1 cellular context compared by ENCODE assay signal in the genomic region with DNA sequence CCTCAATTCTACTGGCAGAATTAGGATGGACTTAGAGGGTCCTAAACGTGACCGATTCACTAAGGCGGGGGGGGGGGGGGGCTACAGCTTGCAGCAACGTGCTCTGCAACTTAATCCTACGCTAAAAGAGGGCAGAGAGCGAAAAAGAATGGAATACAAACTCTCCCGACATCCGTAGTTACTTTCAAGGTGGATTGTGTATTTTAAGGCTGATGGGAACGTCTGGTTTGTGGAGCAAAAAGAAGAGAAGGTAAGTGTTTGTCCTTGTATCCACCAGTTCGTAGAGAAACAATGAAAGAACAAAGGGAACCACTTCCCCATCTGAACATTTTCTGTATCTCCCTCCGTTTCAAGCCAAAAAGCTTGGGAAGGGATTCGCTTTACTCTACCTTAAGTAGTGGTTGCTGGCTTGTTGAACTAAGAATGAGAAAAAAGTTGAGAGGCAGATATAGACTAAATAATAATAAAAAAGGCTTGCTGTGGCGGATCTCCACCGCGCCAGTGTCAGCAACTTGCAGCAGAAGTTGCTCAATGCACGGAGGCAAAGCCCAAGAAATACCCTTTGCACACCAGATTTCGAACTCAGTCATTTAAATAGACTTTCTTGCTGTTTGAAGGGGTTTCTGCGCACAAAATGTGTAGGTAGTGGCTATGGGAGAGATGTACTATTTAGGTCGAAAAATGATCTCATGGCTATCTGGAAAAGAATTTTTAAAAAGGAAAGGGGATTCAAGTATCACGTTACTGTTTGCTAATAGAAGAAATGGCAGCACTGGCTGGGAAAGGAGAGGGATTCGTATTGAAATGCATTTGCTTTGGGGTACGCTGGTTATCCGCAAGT.
TF ChIP-seq lines count a peak whose summit lies in the region.

No MANE protein-coding gene starts in this region.

TF ChIP-seq in HepG2, 621 proteins besides CTCF, POLR2A, EP300 and RAD21 (continues in another document):
- TF ChIP-seq ETV6 (CRISPR knock-in tag; conservative IDR thresholded peaks at IDR 0.05) (no peak), ZFP36L1 (CRISPR knock-in tag; IDR thresholded peaks at IDR 0.05) (no peak), RFXANK (CRISPR knock-in tag; IDR thresholded peaks at IDR 0.05) (no peak), ZNF768 (CRISPR knock-in tag; IDR thresholded peaks at IDR 0.05) (no peak), FOXC1 (CRISPR knock-in tag; IDR thresholded peaks at IDR 0.05; ENCODE audit: borderline replicate concordance) (peak; percentile 5; the same call in 1 of the 2 replicates), ZNF180 (CRISPR knock-in tag; IDR thresholded peaks at IDR 0.05; ENCODE audit: borderline replicate concordance, low read depth) (no peak), TCF12 (IDR thresholded peaks at IDR 0.05) (no peak), TCF12 (CRISPR knock-in tag; IDR thresholded peaks at IDR 0.05) (no peak), SOX5 (CRISPR knock-in tag; IDR thresholded peaks at IDR 0.05; ENCODE audit: borderline replicate concordance) (peak; percentile 64; the same call in 1 of the 2 replicates), NONO (IDR thresholded peaks at IDR 0.05) (no peak), NONO (CRISPR knock-in tag; conservative IDR thresholded peaks at IDR 0.05) (0 out of 2 replicates have a peak, but pooled peaks have one; percentile 11), ZNF777 (CRISPR knock-in tag; IDR thresholded peaks at IDR 0.05) (no peak), ZNF841 (CRISPR knock-in tag; IDR thresholded peaks at IDR 0.05; ENCODE audit: borderline replicate concordance) (no peak), DNMT1 (CRISPR knock-in tag; IDR thresholded peaks at IDR 0.05) (no peak), NR2F1 (CRISPR knock-in tag; IDR thresholded peaks at IDR 0.05) (0 out of 4 replicates have a peak, but pooled peaks of 1 of the 2 experiments have one; percentile 24), ZC3H4 (CRISPR knock-in tag; IDR thresholded peaks at IDR 0.05; ENCODE audit: borderline replicate concordance) (0 out of 2 replicates have a peak, but pooled peaks have one; percentile 54), KAT7 (CRISPR knock-in tag; IDR thresholded peaks at IDR 0.05; ENCODE audit: borderline replicate concordance) (peak; percentile 16; the same call in 1 of the 2 replicates), ZNF501 (CRISPR knock-in tag; IDR thresholded peaks at IDR 0.05) (peak; percentile 47; the same call in 1 of the 2 replicates), ZNF746 (CRISPR knock-in tag; IDR thresholded peaks at IDR 0.05) (no peak), RXRA (CRISPR knock-in tag; IDR thresholded peaks at IDR 0.05) (no peak), GATAD2A (CRISPR knock-in tag; IDR thresholded peaks at IDR 0.05) (no peak), ZBTB21 (CRISPR knock-in tag; IDR thresholded peaks at IDR 0.05) (no peak), ZNF891 (CRISPR knock-in tag; IDR thresholded peaks at IDR 0.05) (no peak), ZNF790 (CRISPR knock-in tag; IDR thresholded peaks at IDR 0.05; ENCODE audit: borderline replicate concordance) (no peak), NCOA5 (CRISPR knock-in tag; IDR thresholded peaks at IDR 0.05) (no peak), ZNF83 (CRISPR knock-in tag; IDR thresholded peaks at IDR 0.05; ENCODE audit: borderline replicate concordance) (no peak), POLR2AphosphoS5 (IDR thresholded peaks at IDR 0.05; ENCODE audit: low read depth, low read length) (no peak), ZNF629 (CRISPR knock-in tag; conservative IDR thresholded peaks at IDR 0.05) (no peak), SRSF1 (optimal IDR thresholded peaks at IDR 0.05; ENCODE audit: low read depth, low read length) (no peak), DMAP1 (CRISPR knock-in tag; IDR thresholded peaks at IDR 0.05) (no peak), MAFK (conservative IDR thresholded peaks at IDR 0.05 in 1 of 2, IDR thresholded peaks at IDR 0.05 in 1 of 2; ENCODE audit: low read length in 2 of 2) (peak in 1 of 2 experiments; percentile 9; a peak in 1 of 4 replicates), ZNF749 (CRISPR knock-in tag; IDR thresholded peaks at IDR 0.05; ENCODE audit: borderline replicate concordance) (no peak), MAFF (IDR thresholded peaks at IDR 0.05; ENCODE audit: low read depth, low read length) (peak; percentile 38; the same call in 1 of the 2 replicates), JUNB (CRISPR knock-in tag; IDR thresholded peaks at IDR 0.05; ENCODE audit: borderline replicate concordance) (no peak), ZBTB1 (CRISPR knock-in tag; IDR thresholded peaks at IDR 0.05; ENCODE audit: borderline replicate concordance) (no peak), SMYD3 (CRISPR knock-in tag; IDR thresholded peaks at IDR 0.05) (no peak), ZNF564 (CRISPR knock-in tag; IDR thresholded peaks at IDR 0.05) (0 out of 2 replicates have a peak, but pooled peaks have one; percentile 6)
- TF ChIP-seq, protein P1, sequence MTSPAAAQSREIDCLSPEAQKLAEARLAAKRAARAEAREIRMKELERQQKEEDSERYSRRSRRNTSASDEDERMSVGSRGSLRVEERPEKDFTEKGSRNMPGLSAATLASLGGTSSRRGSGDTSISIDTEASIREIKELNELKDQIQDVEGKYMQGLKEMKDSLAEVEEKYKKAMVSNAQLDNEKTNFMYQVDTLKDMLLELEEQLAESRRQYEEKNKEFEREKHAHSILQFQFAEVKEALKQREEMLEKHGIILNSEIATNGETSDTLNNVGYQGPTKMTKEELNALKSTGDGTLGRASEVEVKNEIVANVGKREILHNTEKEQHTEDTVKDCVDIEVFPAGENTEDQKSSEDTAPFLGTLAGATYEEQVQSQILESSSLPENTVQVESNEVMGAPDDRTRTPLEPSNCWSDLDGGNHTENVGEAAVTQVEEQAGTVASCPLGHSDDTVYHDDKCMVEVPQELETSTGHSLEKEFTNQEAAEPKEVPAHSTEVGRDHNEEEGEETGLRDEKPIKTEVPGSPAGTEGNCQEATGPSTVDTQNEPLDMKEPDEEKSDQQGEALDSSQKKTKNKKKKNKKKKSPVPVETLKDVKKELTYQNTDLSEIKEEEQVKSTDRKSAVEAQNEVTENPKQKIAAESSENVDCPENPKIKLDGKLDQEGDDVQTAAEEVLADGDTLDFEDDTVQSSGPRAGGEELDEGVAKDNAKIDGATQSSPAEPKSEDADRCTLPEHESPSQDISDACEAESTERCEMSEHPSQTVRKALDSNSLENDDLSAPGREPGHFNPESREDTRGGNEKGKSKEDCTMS (CRISPR knock-in tag; conservative IDR thresholded peaks at IDR 0.05) = no peak
- TF ChIP-seq, protein P2, sequence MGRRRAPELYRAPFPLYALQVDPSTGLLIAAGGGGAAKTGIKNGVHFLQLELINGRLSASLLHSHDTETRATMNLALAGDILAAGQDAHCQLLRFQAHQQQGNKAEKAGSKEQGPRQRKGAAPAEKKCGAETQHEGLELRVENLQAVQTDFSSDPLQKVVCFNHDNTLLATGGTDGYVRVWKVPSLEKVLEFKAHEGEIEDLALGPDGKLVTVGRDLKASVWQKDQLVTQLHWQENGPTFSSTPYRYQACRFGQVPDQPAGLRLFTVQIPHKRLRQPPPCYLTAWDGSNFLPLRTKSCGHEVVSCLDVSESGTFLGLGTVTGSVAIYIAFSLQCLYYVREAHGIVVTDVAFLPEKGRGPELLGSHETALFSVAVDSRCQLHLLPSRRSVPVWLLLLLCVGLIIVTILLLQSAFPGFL (CRISPR knock-in tag; IDR thresholded peaks at IDR 0.05) = no peak
- TF ChIP-seq, protein P3, sequence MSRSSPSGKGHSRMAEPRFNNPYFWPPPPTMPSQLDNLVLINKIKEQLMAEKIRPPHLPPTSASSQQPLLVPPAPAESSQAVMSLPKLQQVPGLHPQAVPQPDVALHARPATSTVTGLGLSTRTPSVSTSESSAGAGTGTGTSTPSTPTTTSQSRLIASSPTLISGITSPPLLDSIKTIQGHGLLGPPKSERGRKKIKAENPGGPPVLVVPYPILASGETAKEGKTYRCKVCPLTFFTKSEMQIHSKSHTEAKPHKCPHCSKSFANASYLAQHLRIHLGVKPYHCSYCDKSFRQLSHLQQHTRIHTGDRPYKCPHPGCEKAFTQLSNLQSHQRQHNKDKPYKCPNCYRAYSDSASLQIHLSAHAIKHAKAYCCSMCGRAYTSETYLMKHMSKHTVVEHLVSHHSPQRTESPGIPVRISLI (CRISPR knock-in tag; IDR thresholded peaks at IDR 0.05; ENCODE audit: borderline replicate concordance) = peak; percentile 32; the same call in 1 of the 2 replicates
- TF ChIP-seq, protein P4, sequence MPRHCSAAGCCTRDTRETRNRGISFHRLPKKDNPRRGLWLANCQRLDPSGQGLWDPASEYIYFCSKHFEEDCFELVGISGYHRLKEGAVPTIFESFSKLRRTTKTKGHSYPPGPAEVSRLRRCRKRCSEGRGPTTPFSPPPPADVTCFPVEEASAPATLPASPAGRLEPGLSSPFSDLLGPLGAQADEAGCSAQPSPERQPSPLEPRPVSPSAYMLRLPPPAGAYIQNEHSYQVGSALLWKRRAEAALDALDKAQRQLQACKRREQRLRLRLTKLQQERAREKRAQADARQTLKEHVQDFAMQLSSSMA (CRISPR knock-in tag; IDR thresholded peaks at IDR 0.05) = no peak
- TF ChIP-seq, protein P5, sequence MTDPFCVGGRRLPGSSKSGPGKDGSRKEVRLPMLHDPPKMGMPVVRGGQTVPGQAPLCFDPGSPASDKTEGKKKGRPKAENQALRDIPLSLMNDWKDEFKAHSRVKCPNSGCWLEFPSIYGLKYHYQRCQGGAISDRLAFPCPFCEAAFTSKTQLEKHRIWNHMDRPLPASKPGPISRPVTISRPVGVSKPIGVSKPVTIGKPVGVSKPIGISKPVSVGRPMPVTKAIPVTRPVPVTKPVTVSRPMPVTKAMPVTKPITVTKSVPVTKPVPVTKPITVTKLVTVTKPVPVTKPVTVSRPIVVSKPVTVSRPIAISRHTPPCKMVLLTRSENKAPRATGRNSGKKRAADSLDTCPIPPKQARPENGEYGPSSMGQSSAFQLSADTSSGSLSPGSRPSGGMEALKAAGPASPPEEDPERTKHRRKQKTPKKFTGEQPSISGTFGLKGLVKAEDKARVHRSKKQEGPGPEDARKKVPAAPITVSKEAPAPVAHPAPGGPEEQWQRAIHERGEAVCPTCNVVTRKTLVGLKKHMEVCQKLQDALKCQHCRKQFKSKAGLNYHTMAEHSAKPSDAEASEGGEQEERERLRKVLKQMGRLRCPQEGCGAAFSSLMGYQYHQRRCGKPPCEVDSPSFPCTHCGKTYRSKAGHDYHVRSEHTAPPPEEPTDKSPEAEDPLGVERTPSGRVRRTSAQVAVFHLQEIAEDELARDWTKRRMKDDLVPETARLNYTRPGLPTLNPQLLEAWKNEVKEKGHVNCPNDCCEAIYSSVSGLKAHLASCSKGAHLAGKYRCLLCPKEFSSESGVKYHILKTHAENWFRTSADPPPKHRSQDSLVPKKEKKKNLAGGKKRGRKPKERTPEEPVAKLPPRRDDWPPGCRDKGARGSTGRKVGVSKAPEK (CRISPR knock-in tag; IDR thresholded peaks at IDR 0.05; ENCODE audit: borderline replicate concordance) = no peak
- TF ChIP-seq, protein P6, sequence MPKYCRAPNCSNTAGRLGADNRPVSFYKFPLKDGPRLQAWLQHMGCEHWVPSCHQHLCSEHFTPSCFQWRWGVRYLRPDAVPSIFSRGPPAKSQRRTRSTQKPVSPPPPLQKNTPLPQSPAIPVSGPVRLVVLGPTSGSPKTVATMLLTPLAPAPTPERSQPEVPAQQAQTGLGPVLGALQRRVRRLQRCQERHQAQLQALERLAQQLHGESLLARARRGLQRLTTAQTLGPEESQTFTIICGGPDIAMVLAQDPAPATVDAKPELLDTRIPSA (CRISPR knock-in tag; IDR thresholded peaks at IDR 0.05; ENCODE audit: borderline replicate concordance) = 0 out of 2 replicates have a peak, but pooled peaks have one; percentile 1
- TF ChIP-seq, protein P7, sequence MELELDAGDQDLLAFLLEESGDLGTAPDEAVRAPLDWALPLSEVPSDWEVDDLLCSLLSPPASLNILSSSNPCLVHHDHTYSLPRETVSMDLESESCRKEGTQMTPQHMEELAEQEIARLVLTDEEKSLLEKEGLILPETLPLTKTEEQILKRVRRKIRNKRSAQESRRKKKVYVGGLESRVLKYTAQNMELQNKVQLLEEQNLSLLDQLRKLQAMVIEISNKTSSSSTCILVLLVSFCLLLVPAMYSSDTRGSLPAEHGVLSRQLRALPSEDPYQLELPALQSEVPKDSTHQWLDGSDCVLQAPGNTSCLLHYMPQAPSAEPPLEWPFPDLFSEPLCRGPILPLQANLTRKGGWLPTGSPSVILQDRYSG (CRISPR knock-in tag; IDR thresholded peaks at IDR 0.05) = no peak
- TF ChIP-seq, protein P8, sequence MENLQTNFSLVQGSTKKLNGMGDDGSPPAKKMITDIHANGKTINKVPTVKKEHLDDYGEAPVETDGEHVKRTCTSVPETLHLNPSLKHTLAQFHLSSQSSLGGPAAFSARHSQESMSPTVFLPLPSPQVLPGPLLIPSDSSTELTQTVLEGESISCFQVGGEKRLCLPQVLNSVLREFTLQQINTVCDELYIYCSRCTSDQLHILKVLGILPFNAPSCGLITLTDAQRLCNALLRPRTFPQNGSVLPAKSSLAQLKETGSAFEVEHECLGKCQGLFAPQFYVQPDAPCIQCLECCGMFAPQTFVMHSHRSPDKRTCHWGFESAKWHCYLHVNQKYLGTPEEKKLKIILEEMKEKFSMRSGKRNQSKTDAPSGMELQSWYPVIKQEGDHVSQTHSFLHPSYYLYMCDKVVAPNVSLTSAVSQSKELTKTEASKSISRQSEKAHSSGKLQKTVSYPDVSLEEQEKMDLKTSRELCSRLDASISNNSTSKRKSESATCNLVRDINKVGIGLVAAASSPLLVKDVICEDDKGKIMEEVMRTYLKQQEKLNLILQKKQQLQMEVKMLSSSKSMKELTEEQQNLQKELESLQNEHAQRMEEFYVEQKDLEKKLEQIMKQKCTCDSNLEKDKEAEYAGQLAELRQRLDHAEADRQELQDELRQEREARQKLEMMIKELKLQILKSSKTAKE (CRISPR knock-in tag; IDR thresholded peaks at IDR 0.05; ENCODE audit: borderline replicate concordance) = no peak
- TF ChIP-seq, protein P9, sequence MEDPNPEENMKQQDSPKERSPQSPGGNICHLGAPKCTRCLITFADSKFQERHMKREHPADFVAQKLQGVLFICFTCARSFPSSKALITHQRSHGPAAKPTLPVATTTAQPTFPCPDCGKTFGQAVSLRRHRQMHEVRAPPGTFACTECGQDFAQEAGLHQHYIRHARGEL (CRISPR knock-in tag; IDR thresholded peaks at IDR 0.05) = no peak
- TF ChIP-seq, protein P10, sequence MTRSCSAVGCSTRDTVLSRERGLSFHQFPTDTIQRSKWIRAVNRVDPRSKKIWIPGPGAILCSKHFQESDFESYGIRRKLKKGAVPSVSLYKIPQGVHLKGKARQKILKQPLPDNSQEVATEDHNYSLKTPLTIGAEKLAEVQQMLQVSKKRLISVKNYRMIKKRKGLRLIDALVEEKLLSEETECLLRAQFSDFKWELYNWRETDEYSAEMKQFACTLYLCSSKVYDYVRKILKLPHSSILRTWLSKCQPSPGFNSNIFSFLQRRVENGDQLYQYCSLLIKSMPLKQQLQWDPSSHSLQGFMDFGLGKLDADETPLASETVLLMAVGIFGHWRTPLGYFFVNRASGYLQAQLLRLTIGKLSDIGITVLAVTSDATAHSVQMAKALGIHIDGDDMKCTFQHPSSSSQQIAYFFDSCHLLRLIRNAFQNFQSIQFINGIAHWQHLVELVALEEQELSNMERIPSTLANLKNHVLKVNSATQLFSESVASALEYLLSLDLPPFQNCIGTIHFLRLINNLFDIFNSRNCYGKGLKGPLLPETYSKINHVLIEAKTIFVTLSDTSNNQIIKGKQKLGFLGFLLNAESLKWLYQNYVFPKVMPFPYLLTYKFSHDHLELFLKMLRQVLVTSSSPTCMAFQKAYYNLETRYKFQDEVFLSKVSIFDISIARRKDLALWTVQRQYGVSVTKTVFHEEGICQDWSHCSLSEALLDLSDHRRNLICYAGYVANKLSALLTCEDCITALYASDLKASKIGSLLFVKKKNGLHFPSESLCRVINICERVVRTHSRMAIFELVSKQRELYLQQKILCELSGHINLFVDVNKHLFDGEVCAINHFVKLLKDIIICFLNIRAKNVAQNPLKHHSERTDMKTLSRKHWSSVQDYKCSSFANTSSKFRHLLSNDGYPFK (CRISPR knock-in tag; IDR thresholded peaks at IDR 0.05; ENCODE audit: borderline replicate concordance) = no peak
